ENCODE assay signal across 1 cellular context in the genomic region with DNA sequence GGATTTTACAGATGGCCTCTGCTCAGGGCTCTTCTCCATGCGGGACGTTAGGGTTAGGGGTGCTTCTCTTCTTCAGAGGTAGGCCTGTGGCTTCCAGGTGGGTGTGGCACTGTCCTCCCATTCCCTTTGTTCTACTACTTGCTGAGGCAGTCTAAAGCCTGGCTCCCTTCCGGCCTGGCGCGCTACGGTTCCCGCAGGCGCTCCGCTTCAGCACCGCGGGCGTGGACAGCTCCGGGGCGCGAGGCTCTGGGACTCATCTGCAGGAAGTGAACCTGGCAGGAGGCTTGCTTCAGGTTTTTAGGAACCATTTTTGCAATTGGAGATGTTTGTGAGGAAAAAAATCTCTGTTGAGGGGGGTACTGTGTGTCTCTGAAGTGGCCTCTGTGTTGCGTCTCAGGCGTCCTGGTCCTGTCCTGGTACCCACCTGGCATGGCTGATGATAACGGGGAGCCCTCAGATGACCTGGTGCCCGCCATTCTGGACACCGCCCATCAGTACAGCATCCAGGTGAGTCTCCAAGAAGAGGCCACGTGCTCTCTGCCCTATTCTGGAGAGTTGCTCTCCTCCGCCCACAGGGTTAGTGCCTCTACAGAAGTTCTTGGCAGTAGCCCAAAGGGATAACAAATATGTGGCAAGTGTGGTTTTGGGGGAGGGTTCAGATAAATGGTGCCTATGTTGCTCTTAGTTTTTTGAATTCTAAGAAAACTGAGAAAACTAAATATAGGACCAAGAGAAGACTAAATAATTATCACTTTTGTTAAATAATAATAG.
TF ChIP-seq lines count a peak whose summit lies in the region.

No MANE protein-coding gene starts in this region.

TF ChIP-seq in A549, 52 proteins besides CTCF, POLR2A, EP300 and RAD21 (continued from another document):
- TF ChIP-seq REST (IDR thresholded peaks at IDR 0.05) = peak; percentile 92
TF ChIP-seq in A549: peak in this region for 1.
